1 cellular context compared by ENCODE assay signal in the genomic region with DNA sequence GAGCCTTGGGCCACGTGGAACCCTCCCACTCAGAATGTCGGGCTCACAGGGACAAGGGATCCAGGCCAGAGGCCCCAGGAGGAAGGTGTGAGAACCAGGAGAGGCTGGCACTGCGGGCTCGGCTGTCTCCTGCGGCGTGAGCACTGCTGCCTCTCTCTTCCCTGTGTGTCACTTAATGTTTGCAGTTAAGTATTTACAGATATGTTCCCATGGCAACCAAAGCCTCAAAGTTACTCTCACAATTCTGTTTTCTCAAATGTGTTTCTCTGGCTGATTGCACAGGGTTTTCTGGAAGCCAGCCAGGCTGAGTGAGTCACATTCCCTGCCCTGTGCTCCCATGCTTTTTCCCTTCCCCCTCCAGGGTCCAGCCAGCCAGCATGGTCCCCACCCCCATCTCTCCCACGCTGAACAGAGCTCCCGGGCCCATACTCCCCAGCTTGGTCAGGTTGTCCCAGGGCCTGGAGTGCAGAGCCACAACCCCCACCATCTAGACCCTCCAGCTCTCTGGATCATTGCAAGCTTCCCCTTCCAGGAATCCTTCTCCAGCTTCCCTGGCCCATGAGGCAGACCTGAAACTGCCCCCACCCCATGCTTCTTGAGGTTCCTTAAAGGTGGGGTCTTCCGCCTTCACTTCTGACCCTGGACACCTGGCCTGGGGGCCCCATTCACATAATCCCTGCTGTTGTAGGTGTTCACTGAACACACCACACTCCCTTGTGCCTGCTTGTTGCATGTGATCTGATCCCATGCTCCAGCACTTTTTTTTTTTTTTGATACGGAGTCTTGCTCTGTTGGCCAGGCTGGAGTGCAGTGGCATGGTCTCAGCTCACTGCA.
A peak's percentile ranks its signal among the peaks of the same experiment; 100 is the strongest.
TF ChIP-seq lines count a peak whose summit lies in the region.

No MANE protein-coding gene starts in this region.

TF ChIP-seq in HepG2, 621 proteins besides CTCF, POLR2A, EP300 and RAD21 (continued from another document and continues in another):
- TF ChIP-seq, protein P1, sequence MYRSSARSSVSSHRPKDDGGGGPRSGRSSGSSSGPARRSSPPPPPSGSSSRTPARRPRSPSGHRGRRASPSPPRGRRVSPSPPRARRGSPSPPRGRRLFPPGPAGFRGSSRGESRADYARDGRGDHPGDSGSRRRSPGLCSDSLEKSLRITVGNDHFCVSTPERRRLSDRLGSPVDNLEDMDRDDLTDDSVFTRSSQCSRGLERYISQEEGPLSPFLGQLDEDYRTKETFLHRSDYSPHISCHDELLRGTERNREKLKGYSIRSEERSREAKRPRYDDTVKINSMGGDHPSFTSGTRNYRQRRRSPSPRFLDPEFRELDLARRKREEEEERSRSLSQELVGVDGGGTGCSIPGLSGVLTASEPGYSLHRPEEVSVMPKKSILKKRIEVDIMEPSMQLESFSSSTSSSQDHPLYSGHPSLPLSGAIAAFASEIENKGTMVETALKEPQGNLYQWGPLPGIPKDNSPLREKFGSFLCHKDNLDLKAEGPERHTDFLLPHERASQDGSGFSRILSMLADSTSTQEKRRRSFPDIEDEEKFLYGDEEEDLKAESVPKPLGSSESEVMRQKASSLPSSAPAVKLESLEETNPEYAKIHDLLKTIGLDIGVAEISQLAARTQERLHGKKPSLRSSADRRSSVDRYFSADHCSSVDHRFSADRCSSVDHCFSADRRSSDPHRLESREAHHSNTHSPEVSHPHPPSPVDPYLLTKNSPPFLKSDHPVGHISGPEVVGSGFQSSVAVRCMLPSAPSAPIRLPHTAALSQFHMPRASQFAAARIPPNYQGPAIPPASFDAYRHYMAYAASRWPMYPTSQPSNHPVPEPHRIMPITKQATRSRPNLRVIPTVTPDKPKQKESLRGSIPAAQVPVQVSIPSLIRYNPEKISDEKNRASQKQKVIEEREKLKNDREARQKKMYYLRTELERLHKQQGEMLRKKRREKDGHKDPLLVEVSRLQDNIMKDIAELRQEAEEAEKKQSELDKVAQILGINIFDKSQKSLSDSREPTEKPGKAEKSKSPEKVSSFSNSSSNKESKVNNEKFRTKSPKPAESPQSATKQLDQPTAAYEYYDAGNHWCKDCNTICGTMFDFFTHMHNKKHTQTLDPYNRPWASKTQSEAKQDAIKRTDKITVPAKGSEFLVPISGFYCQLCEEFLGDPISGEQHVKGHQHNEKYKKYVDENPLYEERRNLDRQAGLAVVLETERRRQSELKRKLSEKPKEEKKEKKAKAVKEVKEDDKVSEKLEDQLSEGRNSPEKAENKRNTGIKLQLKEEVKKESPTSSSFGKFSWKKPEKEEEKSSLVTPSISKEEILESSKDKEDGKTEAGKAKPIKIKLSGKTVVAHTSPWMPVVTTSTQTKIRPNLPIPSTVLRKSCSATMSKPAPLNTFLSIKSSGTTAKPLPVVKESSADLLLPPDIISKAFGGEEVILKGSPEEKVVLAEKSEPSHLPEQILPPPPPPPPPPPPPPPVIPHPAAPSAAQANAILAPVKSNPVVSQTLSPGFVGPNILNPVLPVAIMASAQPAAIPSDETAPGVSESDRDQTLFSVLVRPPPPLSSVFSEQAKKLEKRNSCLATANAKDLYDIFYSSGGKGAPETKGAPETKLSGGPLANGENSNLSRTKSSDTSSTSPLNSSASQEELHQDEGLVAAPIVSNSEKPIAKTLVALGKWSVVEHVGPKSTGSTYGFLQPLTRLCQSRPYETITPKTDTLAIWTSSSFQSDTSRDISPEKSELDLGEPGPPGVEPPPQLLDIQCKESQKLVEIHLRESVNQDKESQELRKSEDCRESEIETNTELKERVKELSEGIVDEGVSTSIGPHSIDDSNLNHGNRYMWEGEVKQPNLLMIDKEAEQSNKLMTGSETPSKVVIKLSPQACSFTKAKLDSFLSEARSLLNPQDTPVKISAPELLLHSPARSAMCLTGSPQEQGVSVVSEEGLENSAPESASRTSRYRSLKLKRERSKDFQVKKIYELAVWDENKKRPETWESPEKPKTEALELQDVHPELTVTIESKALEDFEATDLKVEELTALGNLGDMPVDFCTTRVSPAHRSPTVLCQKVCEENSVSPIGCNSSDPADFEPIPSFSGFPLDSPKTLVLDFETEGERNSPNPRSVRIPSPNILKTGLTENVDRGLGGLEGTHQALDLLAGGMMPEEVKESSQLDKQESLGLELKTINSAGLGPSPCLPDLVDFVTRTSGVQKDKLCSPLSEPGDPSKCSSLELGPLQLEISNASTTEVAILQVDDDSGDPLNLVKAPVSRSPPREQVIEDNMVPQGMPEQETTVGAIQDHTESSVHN (CRISPR knock-in tag; IDR thresholded peaks at IDR 0.05): no peak
- no peak for TF ChIP-seq ZNF367 (CRISPR knock-in tag; IDR thresholded peaks at IDR 0.05; ENCODE audit: borderline replicate concordance)
- TF ChIP-seq ZNF121 (CRISPR knock-in tag; IDR thresholded peaks at IDR 0.05): 0 out of 2 replicates have a peak, but pooled peaks have one; percentile 32
- TF ChIP-seq ZNF337 (CRISPR knock-in tag; IDR thresholded peaks at IDR 0.05; ENCODE audit: borderline replicate concordance, low read depth): no peak
- TF ChIP-seq GTF3A (CRISPR knock-in tag; conservative IDR thresholded peaks at IDR 0.05): no peak
- TF ChIP-seq SNAPC2 (CRISPR knock-in tag; IDR thresholded peaks at IDR 0.05): no peak
- TF ChIP-seq, protein P2, sequence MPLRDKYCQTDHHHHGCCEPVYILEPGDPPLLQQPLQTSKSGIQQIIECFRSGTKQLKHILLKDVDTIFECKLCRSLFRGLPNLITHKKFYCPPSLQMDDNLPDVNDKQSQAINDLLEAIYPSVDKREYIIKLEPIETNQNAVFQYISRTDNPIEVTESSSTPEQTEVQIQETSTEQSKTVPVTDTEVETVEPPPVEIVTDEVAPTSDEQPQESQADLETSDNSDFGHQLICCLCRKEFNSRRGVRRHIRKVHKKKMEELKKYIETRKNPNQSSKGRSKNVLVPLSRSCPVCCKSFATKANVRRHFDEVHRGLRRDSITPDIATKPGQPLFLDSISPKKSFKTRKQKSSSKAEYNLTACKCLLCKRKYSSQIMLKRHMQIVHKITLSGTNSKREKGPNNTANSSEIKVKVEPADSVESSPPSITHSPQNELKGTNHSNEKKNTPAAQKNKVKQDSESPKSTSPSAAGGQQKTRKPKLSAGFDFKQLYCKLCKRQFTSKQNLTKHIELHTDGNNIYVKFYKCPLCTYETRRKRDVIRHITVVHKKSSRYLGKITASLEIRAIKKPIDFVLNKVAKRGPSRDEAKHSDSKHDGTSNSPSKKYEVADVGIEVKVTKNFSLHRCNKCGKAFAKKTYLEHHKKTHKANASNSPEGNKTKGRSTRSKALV (CRISPR knock-in tag; IDR thresholded peaks at IDR 0.05): no peak
- no peak for TF ChIP-seq ZNF180 (CRISPR knock-in tag; IDR thresholded peaks at IDR 0.05; ENCODE audit: borderline replicate concordance, low read depth)
- no peak for TF ChIP-seq SP4 (CRISPR knock-in tag; IDR thresholded peaks at IDR 0.05)
- peak; percentile 58; the same call in 1 of the 2 replicates for TF ChIP-seq IRF2 (CRISPR knock-in tag; IDR thresholded peaks at IDR 0.05)
- no peak for TF ChIP-seq RAD51 (IDR thresholded peaks at IDR 0.05; ENCODE audit: borderline replicate concordance)
- no peak for TF ChIP-seq MTA1 (CRISPR knock-in tag; IDR thresholded peaks at IDR 0.05; ENCODE audit: borderline replicate concordance)
- no peak for TF ChIP-seq GZF1 (CRISPR knock-in tag; IDR thresholded peaks at IDR 0.05)
- no peak for TF ChIP-seq ZEB1 (IDR thresholded peaks at IDR 0.05; ENCODE audit: insufficient replicate concordance, low read depth)
- TF ChIP-seq KDM2A (CRISPR knock-in tag; IDR thresholded peaks at IDR 0.05; ENCODE audit: borderline replicate concordance, low read depth): 0 out of 2 replicates have a peak, but pooled peaks have one; percentile 27
- TF ChIP-seq YEATS4 (CRISPR knock-in tag; IDR thresholded peaks at IDR 0.05; ENCODE audit: borderline replicate concordance): no peak
- TF ChIP-seq ZNF550 (CRISPR knock-in tag; IDR thresholded peaks at IDR 0.05; ENCODE audit: borderline replicate concordance): no peak
- TF ChIP-seq, protein P3, sequence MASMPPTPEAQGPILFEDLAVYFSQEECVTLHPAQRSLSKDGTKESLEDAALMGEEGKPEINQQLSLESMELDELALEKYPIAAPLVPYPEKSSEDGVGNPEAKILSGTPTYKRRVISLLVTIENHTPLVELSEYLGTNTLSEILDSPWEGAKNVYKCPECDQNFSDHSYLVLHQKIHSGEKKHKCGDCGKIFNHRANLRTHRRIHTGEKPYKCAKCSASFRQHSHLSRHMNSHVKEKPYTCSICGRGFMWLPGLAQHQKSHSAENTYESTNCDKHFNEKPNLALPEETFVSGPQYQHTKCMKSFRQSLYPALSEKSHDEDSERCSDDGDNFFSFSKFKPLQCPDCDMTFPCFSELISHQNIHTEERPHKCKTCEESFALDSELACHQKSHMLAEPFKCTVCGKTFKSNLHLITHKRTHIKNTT (CRISPR knock-in tag; IDR thresholded peaks at IDR 0.05): no peak
- TF ChIP-seq ZNF225 (CRISPR knock-in tag; IDR thresholded peaks at IDR 0.05): no peak
- TF ChIP-seq MYNN (CRISPR knock-in tag; IDR thresholded peaks at IDR 0.05; ENCODE audit: low read depth): no peak
- TF ChIP-seq, protein P4, sequence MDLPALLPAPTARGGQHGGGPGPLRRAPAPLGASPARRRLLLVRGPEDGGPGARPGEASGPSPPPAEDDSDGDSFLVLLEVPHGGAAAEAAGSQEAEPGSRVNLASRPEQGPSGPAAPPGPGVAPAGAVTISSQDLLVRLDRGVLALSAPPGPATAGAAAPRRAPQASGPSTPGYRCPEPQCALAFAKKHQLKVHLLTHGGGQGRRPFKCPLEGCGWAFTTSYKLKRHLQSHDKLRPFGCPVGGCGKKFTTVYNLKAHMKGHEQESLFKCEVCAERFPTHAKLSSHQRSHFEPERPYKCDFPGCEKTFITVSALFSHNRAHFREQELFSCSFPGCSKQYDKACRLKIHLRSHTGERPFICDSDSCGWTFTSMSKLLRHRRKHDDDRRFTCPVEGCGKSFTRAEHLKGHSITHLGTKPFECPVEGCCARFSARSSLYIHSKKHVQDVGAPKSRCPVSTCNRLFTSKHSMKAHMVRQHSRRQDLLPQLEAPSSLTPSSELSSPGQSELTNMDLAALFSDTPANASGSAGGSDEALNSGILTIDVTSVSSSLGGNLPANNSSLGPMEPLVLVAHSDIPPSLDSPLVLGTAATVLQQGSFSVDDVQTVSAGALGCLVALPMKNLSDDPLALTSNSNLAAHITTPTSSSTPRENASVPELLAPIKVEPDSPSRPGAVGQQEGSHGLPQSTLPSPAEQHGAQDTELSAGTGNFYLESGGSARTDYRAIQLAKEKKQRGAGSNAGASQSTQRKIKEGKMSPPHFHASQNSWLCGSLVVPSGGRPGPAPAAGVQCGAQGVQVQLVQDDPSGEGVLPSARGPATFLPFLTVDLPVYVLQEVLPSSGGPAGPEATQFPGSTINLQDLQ (CRISPR knock-in tag; IDR thresholded peaks at IDR 0.05): no peak
- TF ChIP-seq NBN (conservative IDR thresholded peaks at IDR 0.05): no peak
- TF ChIP-seq KDM5B (CRISPR knock-in tag; IDR thresholded peaks at IDR 0.05; ENCODE audit: borderline replicate concordance): peak; percentile 52; the same call in 1 of the 2 replicates
- TF ChIP-seq ASH2L (IDR thresholded peaks at IDR 0.05; ENCODE audit: insufficient read length, low read depth, low read length): no peak
- TF ChIP-seq PCBP2 (optimal IDR thresholded peaks at IDR 0.05; ENCODE audit: low read depth, low read length, poor library complexity, severe bottlenecking): no peak
- no peak for TF ChIP-seq KAT2B (IDR thresholded peaks at IDR 0.05; ENCODE audit: borderline replicate concordance, low read depth, low read length)
- no peak for TF ChIP-seq MBNL3 (CRISPR knock-in tag; conservative IDR thresholded peaks at IDR 0.05)
- TF ChIP-seq, protein P5, sequence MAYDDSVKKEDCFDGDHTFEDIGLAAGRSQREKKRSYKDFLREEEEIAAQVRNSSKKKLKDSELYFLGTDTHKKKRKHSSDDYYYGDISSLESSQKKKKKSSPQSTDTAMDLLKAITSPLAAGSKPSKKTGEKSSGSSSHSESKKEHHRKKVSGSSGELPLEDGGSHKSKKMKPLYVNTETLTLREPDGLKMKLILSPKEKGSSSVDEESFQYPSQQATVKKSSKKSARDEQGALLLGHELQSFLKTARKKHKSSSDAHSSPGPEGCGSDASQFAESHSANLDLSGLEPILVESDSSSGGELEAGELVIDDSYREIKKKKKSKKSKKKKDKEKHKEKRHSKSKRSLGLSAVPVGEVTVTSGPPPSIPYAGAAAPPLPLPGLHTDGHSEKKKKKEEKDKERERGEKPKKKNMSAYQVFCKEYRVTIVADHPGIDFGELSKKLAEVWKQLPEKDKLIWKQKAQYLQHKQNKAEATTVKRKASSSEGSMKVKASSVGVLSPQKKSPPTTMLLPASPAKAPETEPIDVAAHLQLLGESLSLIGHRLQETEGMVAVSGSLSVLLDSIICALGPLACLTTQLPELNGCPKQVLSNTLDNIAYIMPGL (CRISPR knock-in tag; IDR thresholded peaks at IDR 0.05; ENCODE audit: borderline replicate concordance in 1 of 2, low read depth in 1 of 2): peak in 1 of 2 experiments; percentile 28; a peak in 1 of 4 replicates
- no peak for TF ChIP-seq HNRNPL (IDR thresholded peaks at IDR 0.05; ENCODE audit: low read depth, low read length)
- no peak; the same call in 1 of the 2 replicates for TF ChIP-seq NCOR1 (IDR thresholded peaks at IDR 0.05; ENCODE audit: borderline replicate concordance, low read length)
- no peak for TF ChIP-seq HNRNPLL (IDR thresholded peaks at IDR 0.05; ENCODE audit: low read depth, low read length, poor library complexity, severe bottlenecking)
- TF ChIP-seq MXI1 (IDR thresholded peaks at IDR 0.05; ENCODE audit: borderline replicate concordance, low read depth, low read length): peak; percentile 75; the same call in 2 of the 3 replicates
- TF ChIP-seq PRPF4 (IDR thresholded peaks at IDR 0.05; ENCODE audit: low read depth, low read length, poor library complexity, severe bottlenecking): peak; percentile 99
- TF ChIP-seq, protein P6, sequence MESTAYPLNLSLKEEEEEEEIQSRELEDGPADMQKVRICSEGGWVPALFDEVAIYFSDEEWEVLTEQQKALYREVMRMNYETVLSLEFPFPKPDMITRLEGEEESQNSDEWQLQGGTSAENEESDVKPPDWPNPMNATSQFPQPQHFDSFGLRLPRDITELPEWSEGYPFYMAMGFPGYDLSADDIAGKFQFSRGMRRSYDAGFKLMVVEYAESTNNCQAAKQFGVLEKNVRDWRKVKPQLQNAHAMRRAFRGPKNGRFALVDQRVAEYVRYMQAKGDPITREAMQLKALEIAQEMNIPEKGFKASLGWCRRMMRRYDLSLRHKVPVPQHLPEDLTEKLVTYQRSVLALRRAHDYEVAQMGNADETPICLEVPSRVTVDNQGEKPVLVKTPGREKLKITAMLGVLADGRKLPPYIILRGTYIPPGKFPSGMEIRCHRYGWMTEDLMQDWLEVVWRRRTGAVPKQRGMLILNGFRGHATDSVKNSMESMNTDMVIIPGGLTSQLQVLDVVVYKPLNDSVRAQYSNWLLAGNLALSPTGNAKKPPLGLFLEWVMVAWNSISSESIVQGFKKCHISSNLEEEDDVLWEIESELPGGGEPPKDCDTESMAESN (CRISPR knock-in tag; conservative IDR thresholded peaks at IDR 0.05): no peak
- TF ChIP-seq NFKBIZ (CRISPR knock-in tag; IDR thresholded peaks at IDR 0.05): no peak
- no peak for TF ChIP-seq AKAP8 (CRISPR knock-in tag; IDR thresholded peaks at IDR 0.05)
- TF ChIP-seq SP140L (CRISPR knock-in tag; IDR thresholded peaks at IDR 0.05; ENCODE audit: borderline replicate concordance): no peak
- no peak for TF ChIP-seq DR1 (CRISPR knock-in tag; IDR thresholded peaks at IDR 0.05)
- TF ChIP-seq, protein P7, sequence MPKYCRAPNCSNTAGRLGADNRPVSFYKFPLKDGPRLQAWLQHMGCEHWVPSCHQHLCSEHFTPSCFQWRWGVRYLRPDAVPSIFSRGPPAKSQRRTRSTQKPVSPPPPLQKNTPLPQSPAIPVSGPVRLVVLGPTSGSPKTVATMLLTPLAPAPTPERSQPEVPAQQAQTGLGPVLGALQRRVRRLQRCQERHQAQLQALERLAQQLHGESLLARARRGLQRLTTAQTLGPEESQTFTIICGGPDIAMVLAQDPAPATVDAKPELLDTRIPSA (CRISPR knock-in tag; IDR thresholded peaks at IDR 0.05; ENCODE audit: borderline replicate concordance): no peak
- TF ChIP-seq CCAR2 (optimal IDR thresholded peaks at IDR 0.05; ENCODE audit: low read depth, low read length): peak; percentile 39
- TF ChIP-seq TARDBP (CRISPR knock-in tag; IDR thresholded peaks at IDR 0.05): no peak
- TF ChIP-seq JARID2 (CRISPR knock-in tag; IDR thresholded peaks at IDR 0.05; ENCODE audit: insufficient replicate concordance): no peak
